9 cellular contexts compared by ENCODE assay signal in the genomic region with DNA sequence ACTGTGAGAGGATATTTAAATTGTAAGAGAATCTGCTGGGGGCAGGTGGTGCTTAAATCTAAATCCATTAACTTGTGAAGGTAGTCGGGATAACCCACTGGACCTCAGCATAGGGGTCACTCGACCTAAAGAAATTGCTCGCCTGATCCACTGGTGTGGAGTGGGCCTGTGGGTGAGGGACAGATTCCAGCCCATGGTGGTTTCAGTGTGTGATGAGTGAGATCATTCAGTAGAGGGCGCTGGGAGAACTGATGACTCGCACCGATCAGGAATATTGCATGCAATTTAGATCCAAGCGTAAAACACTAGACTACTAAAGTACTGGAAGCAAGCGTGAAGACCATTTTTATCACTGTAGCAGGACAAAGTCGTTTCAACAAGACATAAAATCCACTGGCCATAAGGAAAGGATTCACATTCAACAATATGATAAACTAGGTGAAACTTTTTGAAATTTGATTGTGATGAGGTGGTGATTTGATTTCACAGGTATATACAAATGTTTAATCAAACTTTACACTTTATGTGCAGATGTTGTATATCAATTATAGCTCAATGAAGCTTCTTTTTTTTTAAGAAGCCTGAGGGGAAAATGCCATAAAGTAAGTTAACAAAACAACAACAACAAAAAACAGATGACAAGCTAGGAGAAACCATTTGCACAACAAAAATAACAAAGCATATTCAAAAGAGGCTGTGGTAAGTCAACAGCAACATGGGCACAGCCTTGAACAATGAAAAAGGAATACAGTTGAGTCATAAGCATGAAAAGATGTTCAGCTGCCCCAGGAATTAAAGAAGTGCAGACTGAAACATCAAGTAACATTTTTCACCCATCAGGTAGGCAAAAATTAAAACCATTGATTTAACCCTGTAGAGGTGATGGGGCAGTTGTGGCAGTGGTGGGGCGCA. TPM values are rescaled to one million over a fixed set of nuclear protein-coding genes. Genes with fewer than 3 reads are reported as not detected.
DNase-seq lines count a peak whose midpoint lies in the region; ATAC-seq, FAIRE-seq and TF ChIP-seq lines count a peak whose summit lies in the region.
"Had no signal": no experiment of that assay in that cellular context is flagged by ENCODE, and none has a peak within 500 bp of the region (broad histone marks: within the 10 kb centered on the region; RNA-seq: fewer than 3 reads in every experiment).

No MANE protein-coding gene starts in this region.

- peak; percentile 82 for ATAC-seq in CD4-positive, alpha-beta T cell (ENCODE audit: poor library complexity)
- ATAC-seq in GM18520 (IDR thresholded peaks at IDR 0.05; ENCODE audit: unreplicated experiment) (peak; percentile 65), HG03108 (IDR thresholded peaks at IDR 0.05; ENCODE audit: unreplicated experiment) (peak; percentile 68), HG02973 (IDR thresholded peaks at IDR 0.05; ENCODE audit: unreplicated experiment) (no peak)
- peak; percentile 80 for ATAC-seq in activated CD8-positive, alpha-beta T cell treated with anti-CD3 and anti-CD28 coated beads, Interleukin-2, amount 10 ng/mL, durations not matched to agents 7 days and 5 days

- peak in 6 of 10 experiments; percentile 14 to 36 (median 18) for DNase-seq in CD4-positive, alpha-beta T cell
- DNase-seq in NCI-H226 = peak; percentile 41
- peak; percentile 52 for DNase-seq in activated CD8-positive, alpha-beta T cell treated with anti-CD3 and anti-CD28 coated beads, Interleukin-2, amount 10 ng/mL, durations not matched to agents 7 days and 5 days
- peak; percentile 74 to 89 for DNase-seq in frontal cortex (ENCODE audit: low spot score in 2 of 2)
- peak; percentile 23 for DNase-seq in non-pigmented ciliary epithelial cell (ENCODE audit: low read depth)

- H3K4me3 Mint-ChIP-seq in CD4-positive, alpha-beta T cell = no peak overlapping the region
- no peak overlapping the region for H3K4me3 Mint-ChIP-seq in activated CD8-positive, alpha-beta T cell treated with anti-CD3 and anti-CD28 coated beads, Interleukin-2, amount 10 ng/mL, durations not matched to agents 7 days and 5 days

- no peak overlapping the region for H3K27ac Mint-ChIP-seq in CD4-positive, alpha-beta T cell
- no peak overlapping the region for H3K27ac Mint-ChIP-seq in activated CD8-positive, alpha-beta T cell treated with anti-CD3 and anti-CD28 coated beads, Interleukin-2, amount 10 ng/mL, durations not matched to agents 7 days and 5 days

- no peaks in the 10 kb centered on the region for H3K9me3 ChIP-seq in CD4-positive, alpha-beta T cell (ENCODE audit: control insufficient read depth, low read length)

- no peaks in the 10 kb centered on the region for H3K4me1 Mint-ChIP-seq in CD4-positive, alpha-beta T cell (ENCODE audit: low read depth)
- H3K4me1 Mint-ChIP-seq in activated CD8-positive, alpha-beta T cell treated with anti-CD3 and anti-CD28 coated beads, Interleukin-2, amount 10 ng/mL, durations not matched to agents 7 days and 5 days (ENCODE audit: low read depth) = no peaks in the 10 kb centered on the region

- H3K36me3 Mint-ChIP-seq in CD4-positive, alpha-beta T cell (ENCODE audit: low read depth) = no peaks in the 10 kb centered on the region
- H3K36me3 Mint-ChIP-seq in activated CD8-positive, alpha-beta T cell treated with anti-CD3 and anti-CD28 coated beads, Interleukin-2, amount 10 ng/mL, durations not matched to agents 7 days and 5 days (ENCODE audit: low read depth) = no peaks in the 10 kb centered on the region

- POLR2A ChIA-PET in CD4-positive, alpha-beta T cell (lab: Charles Lee) = interaction anchor here (0.7 kb wide), 1 partner anchor 45 kb away, joined by 3 read pairs; no protein-coding TSS in a partner anchor
- POLR2A ChIA-PET in activated CD8-positive, alpha-beta T cell treated with anti-CD3 and anti-CD28 coated beads, Interleukin-2, amount 10 ng/mL, durations not matched to agents 7 days and 5 days (lab: Charles Lee) = no interaction called here

- CTCF ChIA-PET in CD4-positive, alpha-beta T cell (lab: Charles Lee) = interaction anchor here (0.6 to 1.5 kb wide), 6 partner anchors 15 to 1700 kb away, joined by 3 to 5 read pairs (median 4); no protein-coding TSS in a partner anchor
- CTCF ChIA-PET in activated CD8-positive, alpha-beta T cell treated with anti-CD3 and anti-CD28 coated beads, Interleukin-2, amount 10 ng/mL, durations not matched to agents 7 days and 5 days (lab: Charles Lee) = interaction anchor here (0.7 to 4.7 kb wide), 19 partner anchors 15 to 1698 kb away, joined by 3 to 24 read pairs (median 4); a partner anchor contains a TSS

- no peak overlapping the region for H3K27ac ChIP-seq in CD4-positive, alpha-beta T cell (ENCODE audit: low read depth, low read length)

- peak; percentile 82 for TF ChIP-seq CTCF in CD4-positive, alpha-beta T cell (IDR thresholded peaks at IDR 0.05)

- H3K27me3 Mint-ChIP-seq in CD4-positive, alpha-beta T cell = peaks cover 2% of the 10 kb centered on the region
- H3K27me3 Mint-ChIP-seq in activated CD8-positive, alpha-beta T cell treated with anti-CD3 and anti-CD28 coated beads, Interleukin-2, amount 10 ng/mL, durations not matched to agents 7 days and 5 days (ENCODE audit: low read depth) = no peaks in the 10 kb centered on the region

- H3K9me3 Mint-ChIP-seq in CD4-positive, alpha-beta T cell = no peaks in the 10 kb centered on the region
- no peaks in the 10 kb centered on the region for H3K9me3 Mint-ChIP-seq in activated CD8-positive, alpha-beta T cell treated with anti-CD3 and anti-CD28 coated beads, Interleukin-2, amount 10 ng/mL, durations not matched to agents 7 days and 5 days (ENCODE audit: insufficient read depth)

- intact Hi-C loops in CD4-positive, alpha-beta T cell (cut with DNase I, micrococcal nuclease) = loop anchor here (1.0 kb wide), 1 partner anchor 292 kb away; no protein-coding TSS in a partner anchor

- FAIRE-seq in frontal cortex (lab: Jason Lieb, UNC) = peak; percentile 8

- no peaks in the 10 kb centered on the region for H3K27me3 ChIP-seq in CD4-positive, alpha-beta T cell (ENCODE audit: control insufficient read depth, insufficient read depth, low read length)

RNA-seq across cellular contexts. Expression of a gene that starts 7.5 kb away (rescaled TPM):
- 10 to 100 TPM; 34.3 to 37.8 TPM for total RNA-seq in CD4-positive, alpha-beta T cell
- total RNA-seq in activated CD8-positive, alpha-beta T cell treated with anti-CD3 and anti-CD28 coated beads, Interleukin-2, amount 10 ng/mL, durations not matched to agents 7 days and 5 days = 10 to 100 TPM; 30.2 to 31.1 TPM
- total RNA-seq in frontal cortex = 26.1 TPM

RNA-seq across cellular contexts. Expression of a gene that starts 23.3 kb away (rescaled TPM):
- not detected for total RNA-seq in CD4-positive, alpha-beta T cell
- not detected for total RNA-seq in activated CD8-positive, alpha-beta T cell treated with anti-CD3 and anti-CD28 coated beads, Interleukin-2, amount 10 ng/mL, durations not matched to agents 7 days and 5 days
- total RNA-seq in frontal cortex = 0.41 TPM
- total RNA-seq: T-helper 2 cell treated with Interferon-gamma antibody and Interleukin-4, amounts not matched to agents 100 ng/mL and 5 ng/mL, for 36 hours had no signal

RNA-seq across cellular contexts. Expression of a gene that starts 38.7 kb away (rescaled TPM):
- 10 to 100 TPM; 23.0 to 25.5 TPM for total RNA-seq in CD4-positive, alpha-beta T cell
- total RNA-seq in activated CD8-positive, alpha-beta T cell treated with anti-CD3 and anti-CD28 coated beads, Interleukin-2, amount 10 ng/mL, durations not matched to agents 7 days and 5 days = 10 to 100 TPM; 38.9 to 41.6 TPM
- 60.3 TPM for total RNA-seq in frontal cortex

Comparison
In these comparisons a context has a peak if more than half of its experiments do, and no peak if none do; other contexts are left out.
1. DNase-seq: peak in every context shown above with its lines; median percentile 82 in frontal cortex; 52 in activated CD8-positive, alpha-beta T cell treated with anti-CD3 and anti-CD28 coated beads, Interleukin-2, amount 10 ng/mL, durations not matched to agents 7 days and 5 days; 41 in NCI-H226; 23 in non-pigmented ciliary epithelial cell; 18 in CD4-positive, alpha-beta T cell.